Comparison of ENCODE assay signal across 1 cellular context in the genomic region with DNA sequence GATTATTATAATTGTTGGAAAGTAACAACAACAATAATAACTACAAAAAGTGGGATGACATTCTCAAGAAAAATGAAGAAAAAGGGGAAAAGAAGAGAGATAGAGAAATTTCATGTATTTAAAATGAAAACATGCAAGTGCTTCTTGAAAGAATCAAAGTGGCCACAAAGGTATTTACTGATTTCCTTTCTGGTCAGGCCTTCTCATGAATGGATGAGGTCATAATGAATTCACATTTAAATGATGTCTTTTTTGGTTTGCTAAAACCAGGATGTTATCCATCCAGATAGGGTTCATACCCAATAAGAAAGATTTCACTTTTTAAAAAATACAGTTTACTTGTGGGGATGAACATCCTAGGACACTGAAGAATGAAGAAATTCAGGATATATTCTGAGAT.
TF ChIP-seq lines count a peak whose summit lies in the region.

No MANE protein-coding gene starts in this region.

TF ChIP-seq in HepG2, 621 proteins besides CTCF, POLR2A, EP300 and RAD21:
- TF ChIP-seq ATF7 (IDR thresholded peaks at IDR 0.05) (peak; percentile 40), ATF7 (CRISPR knock-in tag; IDR thresholded peaks at IDR 0.05) (no peak), HMGA1 (CRISPR knock-in tag; conservative IDR thresholded peaks at IDR 0.05) (no peak)
